27 cellular contexts compared by ENCODE assay signal in the genomic region with DNA sequence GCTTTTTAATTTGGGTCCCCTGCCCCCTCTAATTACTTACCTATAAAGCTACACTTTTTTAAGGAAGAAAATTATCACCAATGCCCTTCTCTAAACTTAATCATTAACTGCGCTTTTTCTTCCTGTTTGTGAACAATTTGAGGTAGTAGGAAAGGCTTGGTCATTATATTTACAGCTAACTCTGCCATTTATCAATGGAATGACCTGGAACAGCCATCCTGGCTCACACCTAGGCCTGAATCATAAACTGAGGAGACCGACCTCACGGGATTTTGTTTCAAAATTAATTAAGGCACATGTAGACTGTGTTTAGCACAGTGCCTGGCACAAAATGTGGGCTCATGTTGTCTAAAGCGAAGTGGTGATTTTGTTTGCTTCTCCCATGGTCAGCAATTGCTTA. TPM values are rescaled to one million over a fixed set of nuclear protein-coding genes. Genes with fewer than 3 reads are reported as not detected.
"Had no signal": no experiment of that assay in that cellular context is flagged by ENCODE, and none has a peak within 500 bp of the region (broad histone marks: within the 10 kb centered on the region; RNA-seq: fewer than 3 reads in every experiment).

No MANE protein-coding gene starts in this region.

- H3K9me3 ChIP-seq: esophagus muscularis mucosa, gastrocnemius medialis, heart right ventricle, left lung, lower lobe of right lung, mucosa of descending colon had no signal

- DNase-seq: dermis blood vessel endothelial cell; dorsolateral prefrontal cortex; effector CD4-positive, alpha-beta T cell; effector memory CD4-positive, alpha-beta T cell; foreskin melanocyte; gastrocnemius medialis; glutamatergic neuron; head of caudate nucleus; heart right ventricle; hippocampal formation; left cardiac atrium; left lung; left ventricle myocardium superior; lower lobe of right lung; mesenchymal stem cell; mucosa of descending colon had no signal

- FAIRE-seq: colon, keratinocyte had no signal

- ATAC-seq: gastrocnemius medialis, heart right ventricle, left cardiac atrium, left lung, left ventricle myocardium superior, lower lobe of right lung, mucosa of descending colon had no signal

- H3K4me3 ChIP-seq: coronary artery, esophagus muscularis mucosa, gastrocnemius medialis, heart right ventricle, left lung, lower lobe of right lung, mucosa of descending colon had no signal

- H3K36me3 ChIP-seq: esophagus muscularis mucosa, gastrocnemius medialis, heart right ventricle, left lung, lower lobe of right lung had no signal

- H3K27ac ChIP-seq: coronary artery, dorsolateral prefrontal cortex, esophagus muscularis mucosa, gastrocnemius medialis, heart right ventricle, left lung, lower lobe of right lung had no signal

- H3K4me1 ChIP-seq: gastrocnemius medialis, left lung had no signal

- H3K27me3 ChIP-seq: gastrocnemius medialis had no signal

RNA-seq across cellular contexts. Expression of a gene that starts 15.4 kb away (rescaled TPM):
- total RNA-seq: dermis blood vessel endothelial cell, endothelial cell of umbilical vein, epithelial cell of proximal tubule, esophagus muscularis mucosa, gastrocnemius medialis, glomerular endothelial cell, kidney epithelial cell, left cardiac atrium, left ventricle myocardium superior, mesenteric fat pad, mucosa of descending colon, myocyte had no signal
- polyA plus RNA-seq: endothelial cell of umbilical vein, fibroblast of lung had no signal
